8 cellular contexts compared by ENCODE assay signal in the genomic region with DNA sequence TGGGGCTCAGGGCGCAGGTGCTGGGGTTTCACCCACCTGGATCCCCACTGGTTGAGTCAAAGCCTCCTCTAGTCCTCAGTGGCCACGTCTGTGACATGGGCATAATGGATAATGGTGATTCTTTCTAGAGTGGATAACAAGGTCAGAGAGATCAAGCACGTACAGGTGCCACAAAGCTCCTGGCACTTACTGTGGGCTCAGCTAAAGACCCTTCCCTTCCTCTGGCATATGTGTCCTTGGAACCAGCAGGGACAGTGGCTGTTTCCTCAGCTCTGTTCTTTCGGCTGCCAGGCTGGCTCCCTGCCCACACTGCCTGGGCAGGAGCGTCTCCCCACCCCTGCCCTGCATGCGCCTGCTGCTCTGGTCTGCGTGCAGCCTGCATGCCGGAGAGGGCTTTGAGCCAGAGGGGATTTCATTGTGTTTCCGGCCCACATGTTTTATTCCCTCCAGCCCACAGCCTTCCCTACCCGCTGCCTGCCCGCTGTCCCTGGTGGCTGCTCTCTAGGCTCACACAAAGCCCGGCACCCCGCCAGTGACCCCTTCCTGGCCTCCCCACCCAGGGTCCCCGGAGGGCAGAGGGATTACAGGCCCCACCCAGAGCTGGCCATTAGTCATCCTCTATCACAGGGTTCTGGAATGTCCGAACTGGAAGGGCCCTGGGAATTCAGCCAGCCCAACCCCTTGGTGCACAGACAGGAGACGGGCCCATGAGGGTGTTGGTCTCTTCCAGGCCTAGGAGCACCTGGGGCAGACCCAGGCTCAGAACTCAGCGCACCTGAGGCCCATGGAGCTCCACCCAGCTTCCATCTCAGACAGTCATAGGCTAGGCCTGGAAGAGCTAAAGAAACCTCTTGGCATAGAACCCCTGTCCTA. TPM values are rescaled to one million over a fixed set of nuclear protein-coding genes. Genes with fewer than 3 reads are reported as not detected.
DNase-seq lines count a peak whose midpoint lies in the region; ATAC-seq and TF ChIP-seq lines count a peak whose summit lies in the region.

No MANE protein-coding gene starts in this region.

- TF ChIP-seq CTCF in HFF-Myc (IDR thresholded peaks at IDR 0.05; ENCODE audit: low read depth, low read length, missing control alignments) (no peak), smooth muscle cell (IDR thresholded peaks at IDR 0.05; ENCODE audit: borderline replicate concordance, insufficient read depth, poor library complexity, severe bottlenecking) (no peak)

- H3K36me3 ChIP-seq in smooth muscle cell (ENCODE audit: low read depth), result no peaks in the 10 kb centered on the region

- H3F3A ChIP-seq in smooth muscle cell (ENCODE audit: low read depth), result peaks cover 16% of the 10 kb centered on the region

- peaks cover 100% of the 10 kb centered on the region for H4K20me1 ChIP-seq in smooth muscle cell (ENCODE audit: low read depth)

- H3K27me3 ChIP-seq in smooth muscle cell (ENCODE audit: low read depth), result no peaks in the 10 kb centered on the region

- H3K9ac ChIP-seq in smooth muscle cell (ENCODE audit: low read depth), result peak overlapping the region; percentile 18

- H3K4me3 ChIP-seq in HFF-Myc (replicated peaks; ENCODE audit: low read depth, low read length) (no peak overlapping the region), smooth muscle cell (no peak overlapping the region)

- WGBS in smooth muscle cell (ENCODE audit: low lambda C conversion rate), result 27% methylated on average over 17 of the region's 17 CpGs

- H3K4me2 ChIP-seq in smooth muscle cell, result peak overlapping the region; percentile 73

- DNase-seq in HFF-Myc (ENCODE audit: extremely low read depth, low read depth), result peak; percentile 90
- peak in 43 of 58 donors; percentile 5 to 71 (median 34) for DNase-seq in anterior cingulate cortex (lab: John Stamatoyannopoulos, UW)
- DNase-seq in hippocampal formation (lab: John Stamatoyannopoulos, UW), result peak; percentile 4 to 26
- DNase-seq in smooth muscle cell (lab: John Stamatoyannopoulos, UW; ENCODE audit: unreplicated experiment), result peak; percentile 71
- DNase-seq in stimulated activated CD4-positive, alpha-beta T cell treated with anti-CD3 and anti-CD28 coated beads, Interleukin-4, amount 100 ng/mL, for 4 hours, result no peak
- no peak for DNase-seq in middle frontal gyrus (ENCODE audit: extremely low spot score, low spot score)

- no peaks in the 10 kb centered on the region for H3K9me3 ChIP-seq in smooth muscle cell (replicated peaks; ENCODE audit: low read depth)

- H3K4me1 ChIP-seq in smooth muscle cell (ENCODE audit: low read depth), result peaks cover 40% of the 10 kb centered on the region

- peak overlapping the region; percentile 41 for H3K27ac ChIP-seq in smooth muscle cell (ENCODE audit: low read depth)

- peaks cover 43% of the 10 kb centered on the region for H3K79me2 ChIP-seq in smooth muscle cell (ENCODE audit: low read depth)

- ATAC-seq in HG03196 (IDR thresholded peaks at IDR 0.05; ENCODE audit: unreplicated experiment), result no peak
- no peak for ATAC-seq in HG02852 (IDR thresholded peaks at IDR 0.05; ENCODE audit: unreplicated experiment)

- no peak overlapping the region for H2AFZ ChIP-seq in smooth muscle cell (ENCODE audit: low read depth)

RNA-seq across cellular contexts. Expression of a gene that starts 55.3 kb away (rescaled TPM):
- total RNA-seq in smooth muscle cell, result 10.8 and 13.5 TPM in 2 replicates
- polyA plus RNA-seq in smooth muscle cell, result 21.2 and 30.6 TPM in 2 replicates

RNA-seq across cellular contexts. Expression of a gene that starts 55.6 kb away (rescaled TPM):
- 39.8 and 44.6 TPM in 2 replicates for total RNA-seq in smooth muscle cell
- polyA plus RNA-seq in smooth muscle cell, result 95.8 and 100 TPM in 2 replicates

Comparison
In these comparisons a context has a peak if more than half of its experiments do, and no peak if none do; other contexts are left out.
1. DNase-seq: peak in HFF-Myc (single experiment), anterior cingulate cortex (43 of 58), hippocampal formation (2 of 2) and smooth muscle cell (single experiment); none in stimulated activated CD4-positive, alpha-beta T cell treated with anti-CD3 and anti-CD28 coated beads, Interleukin-4, amount 100 ng/mL, for 4 hours (0 of 2) and middle frontal gyrus (single experiment).